8 cellular contexts compared by ENCODE assay signal in genomic region chr18:76821875-76822509, GRCh38. TPM values are rescaled to one million over a fixed set of nuclear protein-coding genes. Genes with fewer than 3 reads are reported as not detected.
DNase-seq lines count a peak whose midpoint lies in the region; ATAC-seq and TF ChIP-seq lines count a peak whose summit lies in the region.

No MANE protein-coding gene starts in this region.

- H3K27ac Mint-ChIP-seq in natural killer cell treated with Interleukin-12 subunit alpha and Interleukin-12 subunit beta and Interleukin-15 and Interleukin-18, amount 100 ng/mL, for 72 hours: peak overlapping the region; percentile 84 to 90
- peak overlapping the region; percentile 96 to 99 for H3K27ac Mint-ChIP-seq in stimulated activated naive CD8-positive, alpha-beta T cell treated with anti-CD3 and anti-CD28 coated beads, Interleukin-15, amount 100 ng/mL, for 72 hours

- H3K9me3 ChIP-seq in OCI-LY1 (ENCODE audit: low read length) (no peaks in the 10 kb centered on the region), fibroblast of lung (ENCODE audit: control insufficient read depth, insufficient read depth, low read depth, low read length) (no peaks in the 10 kb centered on the region)

- H3K79me2 ChIP-seq in OCI-LY1 (ENCODE audit: insufficient read depth, low read length) (peaks cover 50% of the 10 kb centered on the region), fibroblast of lung (ENCODE audit: control insufficient read depth, insufficient read depth, low read length) (peaks cover 58% of the 10 kb centered on the region)

- H3K27me3 ChIP-seq in OCI-LY1 (ENCODE audit: insufficient read depth, low read length): no peaks in the 10 kb centered on the region
- no peaks in the 10 kb centered on the region for H3K27me3 ChIP-seq in fibroblast of lung (ENCODE audit: control insufficient read depth, insufficient read depth, low read length)

- H2AFZ ChIP-seq in OCI-LY1 (ENCODE audit: low read length): no peak overlapping the region
- H2AFZ ChIP-seq in fibroblast of lung (ENCODE audit: low read length): peak overlapping the region; percentile 83

- peak overlapping the region; percentile 92 for H3K4me3 Mint-ChIP-seq in natural killer cell treated with Interleukin-12 subunit alpha and Interleukin-12 subunit beta and Interleukin-15 and Interleukin-18, amount 100 ng/mL, for 72 hours
- H3K4me3 Mint-ChIP-seq in stimulated activated naive CD8-positive, alpha-beta T cell treated with anti-CD3 and anti-CD28 coated beads, Interleukin-15, amount 100 ng/mL, for 72 hours: peak overlapping the region; percentile 95 to 97

- peak overlapping the region; percentile 93 for H3K27ac ChIP-seq in OCI-LY1 (ENCODE audit: low read depth, low read length, poor library complexity, severe bottlenecking)
- H3K27ac ChIP-seq in fibroblast of lung (ENCODE audit: insufficient read depth, low read length): peak overlapping the region; percentile 90

- H4K20me1 ChIP-seq in OCI-LY1 (ENCODE audit: insufficient read depth, low read length): no peaks in the 10 kb centered on the region
- no peaks in the 10 kb centered on the region for H4K20me1 ChIP-seq in fibroblast of lung (ENCODE audit: control insufficient read depth, extremely low read depth, insufficient read depth, low read length)

- no peaks in the 10 kb centered on the region for H3K36me3 Mint-ChIP-seq in natural killer cell treated with Interleukin-12 subunit alpha and Interleukin-12 subunit beta and Interleukin-15 and Interleukin-18, amount 100 ng/mL, for 72 hours

- H3K9me3 Mint-ChIP-seq in natural killer cell treated with Interleukin-12 subunit alpha and Interleukin-12 subunit beta and Interleukin-15 and Interleukin-18, amount 100 ng/mL, for 72 hours: no peaks in the 10 kb centered on the region
- H3K9me3 Mint-ChIP-seq in stimulated activated naive CD8-positive, alpha-beta T cell treated with anti-CD3 and anti-CD28 coated beads, Interleukin-15, amount 100 ng/mL, for 72 hours: no peaks in the 10 kb centered on the region

- H3F3A ChIP-seq in OCI-LY1 (ENCODE audit: insufficient read depth, low read length): no peaks in the 10 kb centered on the region

- H3K4me2 ChIP-seq in OCI-LY1 (ENCODE audit: low read length) (peak overlapping the region; percentile 71), fibroblast of lung (ENCODE audit: extremely low read depth, insufficient read depth, low read length) (peak overlapping the region; percentile 42)

- ATAC-seq in GM18907 (IDR thresholded peaks at IDR 0.05; ENCODE audit: unreplicated experiment) (peak; percentile 54), HG03108 (IDR thresholded peaks at IDR 0.05; ENCODE audit: unreplicated experiment) (peak; percentile 39)
- peak; percentile 72 to 81 for ATAC-seq in natural killer cell treated with Interleukin-12 subunit alpha and Interleukin-12 subunit beta and Interleukin-15 and Interleukin-18, amount 100 ng/mL, for 72 hours
- ATAC-seq in stimulated activated naive CD8-positive, alpha-beta T cell treated with anti-CD3 and anti-CD28 coated beads, Interleukin-15, amount 100 ng/mL, for 72 hours: peak; percentile 58

- no peaks in the 10 kb centered on the region for H3K27me3 Mint-ChIP-seq in natural killer cell treated with Interleukin-12 subunit alpha and Interleukin-12 subunit beta and Interleukin-15 and Interleukin-18, amount 100 ng/mL, for 72 hours
- no peaks in the 10 kb centered on the region for H3K27me3 Mint-ChIP-seq in stimulated activated naive CD8-positive, alpha-beta T cell treated with anti-CD3 and anti-CD28 coated beads, Interleukin-15, amount 100 ng/mL, for 72 hours

- H3K4me1 ChIP-seq in OCI-LY1 (ENCODE audit: insufficient read depth, low read length, severe bottlenecking) (peaks cover 41% of the 10 kb centered on the region), fibroblast of lung (ENCODE audit: control insufficient read depth, extremely low read depth, insufficient read depth, low read length) (no peaks in the 10 kb centered on the region)

- DNase-seq in AML-193 (lab: John Stamatoyannopoulos, UW): peak; percentile 21 to 36
- peak; percentile 42 to 49 for DNase-seq in activated T-helper 1 cell treated with anti-CD3 and anti-CD28 coated beads, Interleukin-2, amount 50 U/mL, for 16 hours (ENCODE audit: low read depth in 1 of 2, low spot score in 1 of 2)
- DNase-seq in fibroblast of lung (ENCODE audit: low read depth in 2 of 2): peak; percentile 46 to 50
- DNase-seq in natural killer cell treated with Interleukin-12 subunit alpha and Interleukin-12 subunit beta and Interleukin-15 and Interleukin-18, amount 100 ng/mL, for 72 hours (ENCODE audit: low spot score): peak; percentile 77
- peak; percentile 65 to 67 for DNase-seq in stimulated activated naive CD8-positive, alpha-beta T cell treated with anti-CD3 and anti-CD28 coated beads, Interleukin-15, amount 100 ng/mL, for 72 hours

- H3K9ac ChIP-seq in OCI-LY1 (ENCODE audit: low read length) (peak overlapping the region; percentile 99), fibroblast of lung (ENCODE audit: insufficient read depth, low read length) (peak overlapping the region; percentile 84)

- TF ChIP-seq CTCF in OCI-LY1 (IDR thresholded peaks at IDR 0.05; ENCODE audit: low read length) (no peak), fibroblast of lung (conservative IDR thresholded peaks at IDR 0.05 in 1 of 2, IDR thresholded peaks at IDR 0.05 in 1 of 2; ENCODE audit: low read depth in 1 of 2, low read length in 2 of 2) (no peak)

- H3K9me2 ChIP-seq in OCI-LY1 (ENCODE audit: low read depth, low read length): no peaks in the 10 kb centered on the region

- H3K36me3 ChIP-seq in OCI-LY1 (ENCODE audit: insufficient read depth, low read length): peaks cover 16% of the 10 kb centered on the region; the same call in 1 of the 2 replicates
- no peaks in the 10 kb centered on the region for H3K36me3 ChIP-seq in fibroblast of lung (ENCODE audit: control insufficient read depth, insufficient read depth, low read length)

- H3K4me3 ChIP-seq in OCI-LY1 (ENCODE audit: low read depth, low read length, poor library complexity, severe bottlenecking): peak overlapping the region; percentile 97
- H3K4me3 ChIP-seq in fibroblast of lung (replicated peaks in 1 of 4; ENCODE audit: control extremely low read depth in 1 of 4, insufficient read depth in 1 of 4, low read depth in 3 of 4, low read length in 4 of 4): peak overlapping the region; percentile 86 to 95 (median 94)

- H3K4me1 Mint-ChIP-seq in natural killer cell treated with Interleukin-12 subunit alpha and Interleukin-12 subunit beta and Interleukin-15 and Interleukin-18, amount 100 ng/mL, for 72 hours (ENCODE audit: low read depth in 2 of 2): peaks cover 24 to 40% of the 10 kb centered on the region in 2 donors
- H3K4me1 Mint-ChIP-seq in stimulated activated naive CD8-positive, alpha-beta T cell treated with anti-CD3 and anti-CD28 coated beads, Interleukin-15, amount 100 ng/mL, for 72 hours: peaks cover 48% of the 10 kb centered on the region

RNA-seq across cellular contexts. Expression of gene ZNF236, which starts 0.4 kb away (rescaled TPM):
- total RNA-seq in fibroblast of lung: 8.0 and 8.4 TPM in 2 replicates
- polyA plus RNA-seq in fibroblast of lung: 2.8 and 2.9 TPM in 2 replicates
- 2.0 and 2.5 TPM in 2 replicates for polyA plus RNA-seq in fibroblast of lung (2012)
- 10.2 and 10.4 TPM in 2 replicates for polyA minus RNA-seq in fibroblast of lung (ENCODE audit: low replicate concordance)
- total RNA-seq in natural killer cell treated with Interleukin-12 subunit alpha and Interleukin-12 subunit beta and Interleukin-15 and Interleukin-18, amount 100 ng/mL, for 72 hours: 10 to 100 TPM; 18.0 to 37.4 TPM

Comparison
In these comparisons a context has a peak if more than half of its experiments do, and no peak if none do; other contexts are left out.
1. Peak in every context shown above with its lines: DNase-seq, ATAC-seq, H3K4me3 ChIP-seq and H3K27ac ChIP-seq.